In the genomic region with DNA sequence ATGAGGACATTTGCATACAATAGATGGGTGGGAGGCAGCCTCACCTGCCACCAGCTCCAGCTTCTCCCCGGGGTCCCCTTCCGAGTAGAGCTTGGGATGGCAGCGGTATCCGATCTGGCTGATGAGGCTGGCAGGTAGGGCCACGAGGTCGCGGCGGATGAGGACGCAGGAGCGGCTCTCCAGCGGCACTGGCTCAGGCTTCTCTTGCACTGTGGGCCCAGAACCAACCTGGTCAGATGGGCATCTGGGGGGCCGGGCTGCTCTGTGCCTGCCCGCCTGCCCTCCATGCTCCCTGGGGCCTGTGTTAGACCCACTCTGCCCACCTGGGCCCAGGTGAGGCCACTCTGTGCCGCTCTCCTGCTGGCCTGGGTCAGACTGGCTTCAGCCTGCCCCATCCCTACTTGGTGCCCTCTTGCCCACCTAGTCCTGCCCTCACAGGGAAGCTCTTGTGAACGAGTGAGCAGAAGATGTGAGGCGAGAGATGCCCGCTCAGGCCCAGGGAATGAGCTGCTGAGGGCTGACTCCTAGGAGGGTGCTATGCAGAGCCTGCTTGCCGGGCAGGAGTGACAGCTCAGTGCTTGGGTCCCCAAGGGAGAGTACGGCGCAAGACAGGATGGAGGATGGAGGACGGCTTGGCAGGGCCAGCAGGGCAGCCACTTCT, we compare ENCODE assay signal across 27 cellular contexts. TPM values are rescaled to one million over a fixed set of nuclear protein-coding genes. Genes with fewer than 3 reads are reported as not detected.
DNase-seq lines count a peak whose midpoint lies in the region; ATAC-seq, FAIRE-seq and TF ChIP-seq lines count a peak whose summit lies in the region.
"Had no signal": no experiment of that assay in that cellular context is flagged by ENCODE, and none has a peak within 500 bp of the region (broad histone marks: within the 10 kb centered on the region; RNA-seq: fewer than 3 reads in every experiment).

No MANE protein-coding gene starts in this region.

- H3K4me2 ChIP-seq in H1 (ENCODE audit: insufficient read depth in 1 of 2, low read depth in 2 of 2, low read length in 2 of 2) (no peak overlapping the region), osteoblast (ENCODE audit: insufficient read depth, low read length) (no peak overlapping the region)
- H3K4me2 ChIP-seq: hepatocyte had no signal

- H3K56ac ChIP-seq in H1 (replicated peaks; ENCODE audit: insufficient read length, low read depth, low read length): no peak overlapping the region

- no peak overlapping the region for H3K27ac ChIP-seq in H1 (ENCODE audit: low read depth, low read length)
- no peak overlapping the region for H3K27ac ChIP-seq in osteoblast (ENCODE audit: low read depth, low read length)
- H3K27ac ChIP-seq: esophagus muscularis mucosa, foreskin keratinocyte, hepatocyte, RWPE1, WERI-Rb-1 had no signal

- no peak overlapping the region for H4K8ac ChIP-seq in H1 (ENCODE audit: extremely low read depth, insufficient read depth, low read length)

- H3K4me3 Mint-ChIP-seq in natural killer cell treated with Interleukin-12 subunit alpha and Interleukin-12 subunit beta and Interleukin-15 and Interleukin-18, amount 100 ng/mL, for 72 hours: no peak overlapping the region
- H3K4me3 Mint-ChIP-seq in natural killer cell: no peak overlapping the region
- H3K4me3 Mint-ChIP-seq in activated CD4-positive, alpha-beta T cell treated with anti-CD3 and anti-CD28 coated beads, Interleukin-2, amount 10 ng/mL, durations not matched to agents 7 days and 5 days: no peak overlapping the region
- H3K4me3 Mint-ChIP-seq: activated T-helper 1 cell treated with anti-CD3 and anti-CD28 coated beads, Interleukin-12 subunit alpha, Interleukin-12 subunit beta, Interleukin-2, Interleukin-4 antibody, amounts not matched to agents 30 ng/mL and 10 ng/mL and 1 ng/mL, durations not matched to agents 14 hours and 24 hours and 36 hours; naive B cell; type B pancreatic cell had no signal

- H3K36me3 ChIP-seq in H1 (ENCODE audit: control insufficient read depth in 2 of 4, insufficient read depth in 4 of 4, low read length in 3 of 4): no peaks in the 10 kb centered on the region; a peak in 1 of 8 replicates
- peaks cover 15% of the 10 kb centered on the region for H3K36me3 ChIP-seq in osteoblast (ENCODE audit: insufficient read depth, low read length)
- H3K36me3 ChIP-seq: WERI-Rb-1 had no signal

- no peak overlapping the region for H3K27ac Mint-ChIP-seq in natural killer cell treated with Interleukin-12 subunit alpha and Interleukin-12 subunit beta and Interleukin-15 and Interleukin-18, amount 100 ng/mL, for 72 hours
- no peak overlapping the region for H3K27ac Mint-ChIP-seq in natural killer cell
- H3K27ac Mint-ChIP-seq in activated CD4-positive, alpha-beta T cell treated with anti-CD3 and anti-CD28 coated beads, Interleukin-2, amount 10 ng/mL, durations not matched to agents 7 days and 5 days: no peak overlapping the region
- H3K27ac Mint-ChIP-seq: activated naive CD4-positive, alpha-beta T cell treated with anti-CD3 and anti-CD28 coated beads, Interleukin-2, amount 50 U/mL, for 72 hours; activated T-helper 1 cell treated with anti-CD3 and anti-CD28 coated beads, Interleukin-12 subunit alpha, Interleukin-12 subunit beta, Interleukin-2, Interleukin-4 antibody, amounts not matched to agents 30 ng/mL and 10 ng/mL and 1 ng/mL, durations not matched to agents 14 hours and 24 hours and 36 hours; naive B cell; type B pancreatic cell had no signal

- WGBS in H1 (ENCODE audit: extremely low coverage in 1 of 2, insufficient coverage in 1 of 2, insufficient read length in 1 of 2, insufficient replicate concordance in 2 of 2, low coverage in 1 of 2, low lambda C conversion rate in 2 of 2, missing lambda C conversion rate in 1 of 2), 2 experiments: 91% methylated on average over 21 of the region's 21 CpGs; no CpG with 5 or more reads in 1 of the 2 experiments

- TF ChIP-seq POLR2A in H1 (IDR thresholded peaks at IDR 0.05; ENCODE audit: control extremely low read depth in 1 of 2, low read depth in 2 of 2, low read length in 2 of 2): no peak

- POLR2A ChIA-PET in H1 (lab: Charles Lee; ENCODE audit: partially characterized antibody): interaction anchor here (1.5 kb wide), 1 partner anchor 28 kb away, joined by 3 read pairs; no protein-coding TSS in a partner anchor
- POLR2A ChIA-PET in activated CD4-positive, alpha-beta T cell treated with anti-CD3 and anti-CD28 coated beads, Interleukin-2, amount 10 ng/mL, durations not matched to agents 7 days and 5 days (lab: Charles Lee): no interaction called here

- TF ChIP-seq CTCF in natural killer cell (IDR thresholded peaks at IDR 0.05) (no peak), H1 (IDR thresholded peaks at IDR 0.05; ENCODE audit: control extremely low read depth in 1 of 3, insufficient read depth in 1 of 3, low read depth in 1 of 3, low read length in 3 of 3) (no peak), osteoblast (IDR thresholded peaks at IDR 0.05; ENCODE audit: extremely low read depth, low read depth, low read length) (no peak)

- H2BK120ac ChIP-seq in H1 (replicated peaks; ENCODE audit: low read depth, low read length): no peak overlapping the region

- H2AK5ac ChIP-seq in H1 (ENCODE audit: low read depth, low read length): peak overlapping the region; percentile 16; the same call in 1 of the 2 replicates

- no peak overlapping the region for H2AFZ ChIP-seq in H1 (ENCODE audit: low read length)
- H2AFZ ChIP-seq in osteoblast (ENCODE audit: low read length): no peak overlapping the region
- H2AFZ ChIP-seq: hepatocyte had no signal

- peak overlapping the region; percentile 41 for H3K4ac ChIP-seq in H1 (replicated peaks; ENCODE audit: insufficient read length, low read depth, low read length)

- peaks cover 4 to 35% (median 25%) of the 10 kb centered on the region in 4 experiments for H3K4me1 ChIP-seq in H1 (replicated peaks in 1 of 4; ENCODE audit: control insufficient read depth in 3 of 4, insufficient read depth in 4 of 4, low read length in 3 of 4)
- H3K4me1 ChIP-seq in osteoblast (ENCODE audit: insufficient read depth, low read length): no peaks in the 10 kb centered on the region
- H3K4me1 ChIP-seq: foreskin keratinocyte had no signal

- no peak overlapping the region for H2BK20ac ChIP-seq in H1 (ENCODE audit: low read length)

- H3K9me3 ChIP-seq in H1 (ENCODE audit: insufficient read depth in 2 of 2, low read depth in 1 of 2, low read length in 1 of 2) (no peaks in the 10 kb centered on the region), osteoblast (ENCODE audit: low read depth, low read length) (no peaks in the 10 kb centered on the region)
- H3K9me3 ChIP-seq: esophagus muscularis mucosa, MG63 had no signal

- TF ChIP-seq EP300 in H1 (IDR thresholded peaks at IDR 0.05; ENCODE audit: borderline replicate concordance in 1 of 2, low read depth in 2 of 2, low read length in 2 of 2): no peak

- H3K23ac ChIP-seq in H1 (ENCODE audit: insufficient read length): no peak overlapping the region

- H4K91ac ChIP-seq in H1 (replicated peaks; ENCODE audit: insufficient read length, low read length): peak overlapping the region; percentile 32

- no peak for ATAC-seq in natural killer cell treated with Interleukin-12 subunit alpha and Interleukin-12 subunit beta and Interleukin-15 and Interleukin-18, amount 100 ng/mL, for 72 hours
- ATAC-seq in natural killer cell: no peak
- ATAC-seq: activated naive CD4-positive, alpha-beta T cell treated with anti-CD3 and anti-CD28 coated beads, Interleukin-2, amount 50 U/mL, for 72 hours; foreskin keratinocyte; left lobe of liver had no signal

- no peak overlapping the region for H2BK15ac ChIP-seq in H1 (ENCODE audit: low read length)

- H4K20me1 ChIP-seq in H1 (replicated peaks in 1 of 2; ENCODE audit: control insufficient read depth in 1 of 2, insufficient read depth in 2 of 2, low read length in 2 of 2) (peaks cover 0 to 6% of the 10 kb centered on the region in 2 experiments), osteoblast (ENCODE audit: insufficient read depth, low read length) (peaks cover 54% of the 10 kb centered on the region)

- H3K18ac ChIP-seq in H1 (ENCODE audit: extremely low read depth, low read length): peak overlapping the region; percentile 10; the same call in 1 of the 2 replicates

- no peak overlapping the region for H3K14ac ChIP-seq in H1 (ENCODE audit: insufficient read length)

- H3K27me3 ChIP-seq in H1 (replicated peaks in 1 of 4; ENCODE audit: control insufficient read depth in 3 of 4, extremely low read depth in 1 of 4, insufficient read depth in 3 of 4, low read length in 3 of 4) (no peaks in the 10 kb centered on the region), osteoblast (ENCODE audit: insufficient read depth, low read length) (no peaks in the 10 kb centered on the region)
- H3K27me3 ChIP-seq: esophagus muscularis mucosa, foreskin keratinocyte, hepatocyte, MG63 had no signal

- peak; percentile 58 for DNase-seq in natural killer cell treated with Interleukin-12 subunit alpha and Interleukin-12 subunit beta and Interleukin-15 and Interleukin-18, amount 100 ng/mL, for 72 hours (ENCODE audit: low spot score)
- DNase-seq in natural killer cell: no peak
- no peak for DNase-seq in H1 (ENCODE audit: low read depth in 1 of 2, low spot score in 2 of 2)
- peak; percentile 73 for DNase-seq in osteoblast (ENCODE audit: insufficient read length, low spot score, missing footprints)
- no peak for DNase-seq in activated CD4-positive, alpha-beta T cell treated with anti-CD3 and anti-CD28 coated beads, Interleukin-2, amount 10 ng/mL, durations not matched to agents 7 days and 5 days
- DNase-seq in T1000 (lab: John Stamatoyannopoulos, UW): no peak
- DNase-seq in HK-2 (ENCODE audit: unreplicated experiment): no peak
- DNase-seq: activated CD4-positive, alpha-beta T cell treated with anti-CD3 and anti-CD28 coated beads, Interleukin-2, amount 50 U/mL, for 1 hour; cortex of kidney; DND-41; foreskin keratinocyte; KBM-7; MG63; naive B cell; NCI-H1105 treated with DMSO at 0.1 percent for 48 hours; NCI-H2081 treated with DMSO at 0.1 percent for 48 hours; stimulated activated CD4-positive, alpha-beta T cell treated with anti-CD3 and anti-CD28 coated beads, Interleukin-2, amount 100 ng/mL, for 48 hours; T-helper 9 cell; WERI-Rb-1 had no signal

- no peak overlapping the region for H3K4me3 ChIP-seq in H1 (ENCODE audit: extremely low read depth in 1 of 4, insufficient read depth in 2 of 4, low read depth in 3 of 4, low read length in 4 of 4)
- H3K4me3 ChIP-seq in osteoblast (ENCODE audit: insufficient read depth, low read length): no peak overlapping the region
- H3K4me3 ChIP-seq: esophagus muscularis mucosa, hepatocyte, MG63 had no signal

- H3K79me2 ChIP-seq in H1 (ENCODE audit: control insufficient read depth in 1 of 2, insufficient read depth in 2 of 2, low read length in 2 of 2): peaks cover 0 to 4% of the 10 kb centered on the region in 2 experiments; a peak in 2 of 4 replicates
- peaks cover 46% of the 10 kb centered on the region for H3K79me2 ChIP-seq in osteoblast (ENCODE audit: insufficient read depth, low read length)

- H3K4me1 Mint-ChIP-seq in natural killer cell treated with Interleukin-12 subunit alpha and Interleukin-12 subunit beta and Interleukin-15 and Interleukin-18, amount 100 ng/mL, for 72 hours (ENCODE audit: low read depth in 2 of 2): peaks cover 10 to 17% of the 10 kb centered on the region in 2 donors
- peaks cover 9 to 17% of the 10 kb centered on the region in 2 donors for H3K4me1 Mint-ChIP-seq in natural killer cell
- H3K4me1 Mint-ChIP-seq in activated CD4-positive, alpha-beta T cell treated with anti-CD3 and anti-CD28 coated beads, Interleukin-2, amount 10 ng/mL, durations not matched to agents 7 days and 5 days: no peaks in the 10 kb centered on the region
- H3K4me1 Mint-ChIP-seq: naive B cell had no signal

- CTCF ChIA-PET in H1 (lab: Charles Lee; ENCODE audit: partially characterized antibody): interaction anchor here (0.7 to 1.6 kb wide), 7 partner anchors 43 to 155 kb away, joined by 3 to 6 read pairs (median 4); no protein-coding TSS in a partner anchor
- CTCF ChIA-PET in activated CD4-positive, alpha-beta T cell treated with anti-CD3 and anti-CD28 coated beads, Interleukin-2, amount 10 ng/mL, durations not matched to agents 7 days and 5 days (lab: Charles Lee): no interaction called here

- H2BK12ac ChIP-seq in H1 (ENCODE audit: low read depth, low read length): no peak overlapping the region

- no peak for FAIRE-seq in H1 (lab: Jason Lieb, UNC)
- FAIRE-seq: HTR-8/SVneo had no signal

- H4K5ac ChIP-seq in H1 (ENCODE audit: insufficient read length, low read depth, low read length): no peak overlapping the region

- TF ChIP-seq RAD21 in H1 (IDR thresholded peaks at IDR 0.05 in 1 of 2, conservative IDR thresholded peaks at IDR 0.05 in 1 of 2; ENCODE audit: low read depth in 2 of 2, low read length in 2 of 2): no peak

- H3K36me3 Mint-ChIP-seq in natural killer cell treated with Interleukin-12 subunit alpha and Interleukin-12 subunit beta and Interleukin-15 and Interleukin-18, amount 100 ng/mL, for 72 hours: no peaks in the 10 kb centered on the region
- no peaks in the 10 kb centered on the region for H3K36me3 Mint-ChIP-seq in natural killer cell
- H3K36me3 Mint-ChIP-seq in activated CD4-positive, alpha-beta T cell treated with anti-CD3 and anti-CD28 coated beads, Interleukin-2, amount 10 ng/mL, durations not matched to agents 7 days and 5 days (ENCODE audit: low read depth): no peaks in the 10 kb centered on the region
- H3K36me3 Mint-ChIP-seq: activated naive CD4-positive, alpha-beta T cell treated with anti-CD3 and anti-CD28 coated beads, Interleukin-2, amount 50 U/mL, for 72 hours; naive B cell; type B pancreatic cell had no signal

- peaks cover 5% of the 10 kb centered on the region for H3K79me1 ChIP-seq in H1 (ENCODE audit: low read depth, low read length)

- H3K27me3 Mint-ChIP-seq in natural killer cell treated with Interleukin-12 subunit alpha and Interleukin-12 subunit beta and Interleukin-15 and Interleukin-18, amount 100 ng/mL, for 72 hours: no peaks in the 10 kb centered on the region
- no peaks in the 10 kb centered on the region for H3K27me3 Mint-ChIP-seq in natural killer cell (ENCODE audit: low read depth in 2 of 2)
- no peaks in the 10 kb centered on the region for H3K27me3 Mint-ChIP-seq in activated CD4-positive, alpha-beta T cell treated with anti-CD3 and anti-CD28 coated beads, Interleukin-2, amount 10 ng/mL, durations not matched to agents 7 days and 5 days
- H3K27me3 Mint-ChIP-seq: type B pancreatic cell had no signal

- intact Hi-C loops in natural killer cell (cut with micrococcal nuclease): no loop called here

- no peaks in the 10 kb centered on the region for H3K9me3 Mint-ChIP-seq in natural killer cell treated with Interleukin-12 subunit alpha and Interleukin-12 subunit beta and Interleukin-15 and Interleukin-18, amount 100 ng/mL, for 72 hours
- H3K9me3 Mint-ChIP-seq in natural killer cell: no peaks in the 10 kb centered on the region
- H3K9me3 Mint-ChIP-seq in activated CD4-positive, alpha-beta T cell treated with anti-CD3 and anti-CD28 coated beads, Interleukin-2, amount 10 ng/mL, durations not matched to agents 7 days and 5 days: no peaks in the 10 kb centered on the region
- H3K9me3 Mint-ChIP-seq: activated naive CD4-positive, alpha-beta T cell treated with anti-CD3 and anti-CD28 coated beads, Interleukin-2, amount 50 U/mL, for 72 hours; activated T-helper 1 cell treated with anti-CD3 and anti-CD28 coated beads, Interleukin-12 subunit alpha, Interleukin-12 subunit beta, Interleukin-2, Interleukin-4 antibody, amounts not matched to agents 30 ng/mL and 10 ng/mL and 1 ng/mL, durations not matched to agents 14 hours and 24 hours and 36 hours; naive B cell; type B pancreatic cell had no signal

- H3K23me2 ChIP-seq in H1 (ENCODE audit: low read depth, low read length): no peaks in the 10 kb centered on the region

- no peak overlapping the region for H3K9ac ChIP-seq in H1 (replicated peaks in 1 of 4; ENCODE audit: extremely low read depth in 1 of 4, low read depth in 3 of 4, low read length in 3 of 4)

- no peak overlapping the region for H2BK5ac ChIP-seq in H1 (ENCODE audit: low read depth, low read length)

RNA-seq across cellular contexts. Expression of a gene that starts 55.2 kb away (rescaled TPM):
- 10 to 100 TPM; 28.9 to 42.4 TPM for total RNA-seq in natural killer cell treated with Interleukin-12 subunit alpha and Interleukin-12 subunit beta and Interleukin-15 and Interleukin-18, amount 100 ng/mL, for 72 hours
- 10 to 100 TPM; 22.7 to 31.8 (median 27.6) TPM for total RNA-seq in natural killer cell
- 59.3 and 63.1 TPM in 2 replicates for total RNA-seq in H1 (2021; fragmentation: NEBNext Ultra II Directional; extraction: Animal tissue kit (Norgen Biotek cat#: 25700))
- polyA plus RNA-seq in H1 (2011; rRNA removed): 85.2 and 105 TPM in 2 replicates
- 74.8 TPM for polyA plus RNA-seq in H1 (2011; cell fraction: cytosol; rRNA removed)
- polyA plus RNA-seq in H1 (2011; cell fraction: nucleus; rRNA removed): 68.0 TPM
- polyA plus RNA-seq in H1 (2012, experiment 1 of 2): 40.4 to 56.7 TPM (median 50.5 TPM) in 4 replicates
- 65.3 TPM for polyA plus RNA-seq in H1 (2012, experiment 2 of 2)
- polyA plus RNA-seq in H1 (2013, experiment 1 of 2): 51.1 TPM
- 54.0 TPM for polyA plus RNA-seq in H1 (2013, experiment 2 of 2)
- 21.6 and 41.3 TPM in 2 replicates for polyA minus RNA-seq in H1 (2011; rRNA and poly(A)+ RNA removed)
- polyA minus RNA-seq in H1 (2011; cell fraction: cytosol; rRNA and poly(A)+ RNA removed): 26.6 TPM
- 19.2 TPM for polyA minus RNA-seq in H1 (2011; cell fraction: nucleus; rRNA and poly(A)+ RNA removed)
- total RNA-seq in osteoblast: 29.0 and 32.1 TPM in 2 replicates
- total RNA-seq in activated CD4-positive, alpha-beta T cell treated with anti-CD3 and anti-CD28 coated beads, Interleukin-2, amount 10 ng/mL, durations not matched to agents 7 days and 5 days: 10 to 100 TPM; 29.7 to 32.6 TPM

Comparison
In these comparisons a context has a peak if more than half of its experiments do, and no peak if none do; other contexts are left out.
1. DNase-seq: peak in natural killer cell treated with Interleukin-12 subunit alpha and Interleukin-12 subunit beta and Interleukin-15 and Interleukin-18, amount 100 ng/mL, for 72 hours (single experiment) and osteoblast (single experiment); none in natural killer cell (single experiment), H1 (0 of 2), activated CD4-positive, alpha-beta T cell treated with anti-CD3 and anti-CD28 coated beads, Interleukin-2, amount 10 ng/mL, durations not matched to agents 7 days and 5 days (single experiment), T1000 (single experiment) and HK-2 (single experiment).